10 cellular contexts compared by ENCODE assay signal in the genomic region with DNA sequence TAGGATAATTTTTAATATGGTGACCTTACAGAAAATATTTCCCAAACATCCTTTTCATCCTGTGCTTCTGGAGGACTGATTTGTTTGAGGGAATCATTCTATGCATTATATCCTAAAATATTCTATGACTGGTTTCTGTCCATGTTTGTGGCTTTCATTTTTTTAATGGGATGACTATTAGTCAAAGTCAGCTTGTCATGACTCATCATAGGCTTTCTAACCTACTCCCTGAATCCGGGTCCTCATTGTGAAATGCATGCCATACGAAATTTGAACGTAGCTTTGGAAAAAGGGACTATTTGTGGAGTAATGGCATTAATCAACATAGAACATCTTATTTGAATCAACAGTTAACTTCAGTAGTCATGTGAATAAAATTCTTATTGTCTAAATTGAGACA. TPM values are rescaled to one million over a fixed set of nuclear protein-coding genes. Genes with fewer than 3 reads are reported as not detected.
DNase-seq lines count a peak whose midpoint lies in the region; ATAC-seq and TF ChIP-seq lines count a peak whose summit lies in the region.
"Had no signal": no experiment of that assay in that cellular context is flagged by ENCODE, and none has a peak within 500 bp of the region (broad histone marks: within the 10 kb centered on the region; RNA-seq: fewer than 3 reads in every experiment).

No MANE protein-coding gene starts in this region.

- peak; percentile 40 for ATAC-seq in left lung
- ATAC-seq in HG03565 (IDR thresholded peaks at IDR 0.05; ENCODE audit: unreplicated experiment) = no peak
- ATAC-seq in HG03342 (IDR thresholded peaks at IDR 0.05; ENCODE audit: unreplicated experiment) = no peak

- DNase-seq in Daoy (ENCODE audit: low read depth) (peak; percentile 61), SW480 (ENCODE audit: low spot score) (peak; percentile 54), left lung (no peak), MV-4-11 (lab: John Stamatoyannopoulos, UW) (no peak)
- DNase-seq: anterior cingulate cortex; left ventricle myocardium inferior; NCI-H1048; stimulated activated CD4-positive, alpha-beta T cell treated with anti-CD3 and anti-CD28 coated beads, Interleukin-4, amount 100 ng/mL, for 24 hours had no signal

- H3K36me3 ChIP-seq in left lung = peaks cover 0 to 55% of the 10 kb centered on the region in 2 donors

- H3K27me3 ChIP-seq in left lung = no peaks in the 10 kb centered on the region

- no peaks in the 10 kb centered on the region for H3K9me3 ChIP-seq in left lung
- H3K9me3 ChIP-seq: left ventricle myocardium inferior had no signal

- intact Hi-C loops in left lung (cut with DNase I) = no loop called here

- TF ChIP-seq CTCF in left lung (IDR thresholded peaks at IDR 0.05) = no peak

- no peak overlapping the region for H3K4me3 ChIP-seq in left lung
- H3K4me3 ChIP-seq: left ventricle myocardium inferior had no signal

- H3K4me1 ChIP-seq in left lung = no peaks in the 10 kb centered on the region

- H3K27ac ChIP-seq in left lung = peak overlapping the region; percentile 1 to 40
- H3K27ac ChIP-seq: left ventricle myocardium inferior had no signal

RNA-seq across cellular contexts. Expression of a gene that starts 10.6 kb away (rescaled TPM):
- 8.2 TPM in 2 replicates for total RNA-seq in Daoy (2014; rRNA removed; shearing (Covaris generic))
- 10 to 100 TPM; 11.0 to 12.6 TPM for total RNA-seq in left lung

RNA-seq across cellular contexts. Expression of a gene that starts 26.7 kb away (rescaled TPM):
- 59.7 and 83.3 TPM in 2 replicates for total RNA-seq in Daoy (2014; rRNA removed; shearing (Covaris generic))
- 10 to 100 TPM; 27.2 to 29.6 TPM for total RNA-seq in left lung

RNA-seq across cellular contexts. Expression of a gene that starts 26.8 kb away (rescaled TPM):
- 160 and 315 TPM in 2 replicates for total RNA-seq in Daoy (2014; rRNA removed; shearing (Covaris generic))
- 10 to 100 TPM; 40.7 to 42.7 TPM for total RNA-seq in left lung

RNA-seq across cellular contexts. Expression of a gene that starts 51.8 kb away (rescaled TPM):
- 30.9 and 36.5 TPM in 2 replicates for total RNA-seq in Daoy (2014; rRNA removed; shearing (Covaris generic))
- 10 to 100 TPM; 20.7 to 37.2 TPM for total RNA-seq in left lung

RNA-seq across cellular contexts. Expression of a gene that starts 58.4 kb away (rescaled TPM):
- 42.5 and 45.4 TPM in 2 replicates for total RNA-seq in Daoy (2014; rRNA removed; shearing (Covaris generic))
- 10 to 100 TPM; 13.9 to 21.5 TPM for total RNA-seq in left lung

Comparison
In these comparisons a context has a peak if more than half of its experiments do, and no peak if none do; other contexts are left out.
1. DNase-seq: peak in Daoy (single experiment) and SW480 (single experiment); none in left lung (0 of 2) and MV-4-11 (single experiment).